ENCODE assay signal across 4 cellular contexts in genomic region chr15:23434699-23435098, GRCh38. TPM values are rescaled to one million over a fixed set of nuclear protein-coding genes. Genes with fewer than 3 reads are reported as not detected.
"Had no signal": no experiment of that assay in that cellular context is flagged by ENCODE, and none has a peak within 500 bp of the region (broad histone marks: within the 10 kb centered on the region; RNA-seq: fewer than 3 reads in every experiment).

No MANE protein-coding gene starts in this region.

RNA-seq across cellular contexts. Expression of gene GOLGA6L2, which starts 12.3 kb away (rescaled TPM):
- total RNA-seq: LHCN-M2, M059J, MCF 10A, NCI-H460 had no signal
